ENCODE assay signal across 20 cellular contexts in the genomic region with DNA sequence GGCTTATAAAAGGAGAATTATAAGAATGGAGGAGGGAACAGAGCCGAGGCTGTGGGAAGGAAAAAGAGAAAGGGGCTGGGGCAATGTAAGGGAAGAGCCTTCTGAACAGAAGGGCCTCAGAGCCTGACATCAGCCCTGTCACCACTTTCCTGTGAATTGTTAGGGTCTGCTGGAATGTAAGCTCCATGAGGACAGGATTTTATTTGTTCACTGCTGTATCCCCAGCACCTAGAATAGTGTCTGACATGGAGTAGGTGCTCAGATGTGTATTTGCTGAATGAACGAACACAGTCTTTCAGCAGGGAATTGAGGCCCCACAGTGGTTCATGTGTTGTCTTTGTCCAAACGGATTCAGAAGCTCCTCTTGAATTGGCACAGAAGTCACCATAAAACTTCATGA.
DNase-seq lines count a peak whose midpoint lies in the region; ATAC-seq, FAIRE-seq and TF ChIP-seq lines count a peak whose summit lies in the region.
"Had no signal": no experiment of that assay in that cellular context is flagged by ENCODE, and none has a peak within 500 bp of the region (broad histone marks: within the 10 kb centered on the region; RNA-seq: fewer than 3 reads in every experiment).

No MANE protein-coding gene starts in this region.

- FAIRE-seq in A549 (lab: Jason Lieb, UNC): no peak

- H3K4me2 ChIP-seq in A549 (peak overlapping the region; percentile 39), PC-9 (peak overlapping the region; percentile 43), neural progenitor cell (no peak overlapping the region)

- H4K20me1 ChIP-seq in PC-9 (ENCODE audit: insufficient read depth) (no peaks in the 10 kb centered on the region), neural progenitor cell (ENCODE audit: low read depth) (no peaks in the 10 kb centered on the region)

- H3K36me3 Mint-ChIP-seq in neural progenitor cell: no peaks in the 10 kb centered on the region

- H3F3A ChIP-seq in PC-9 (ENCODE audit: insufficient read depth, low read depth) (peaks cover 26% of the 10 kb centered on the region), neural progenitor cell (ENCODE audit: low read depth) (peaks cover 12% of the 10 kb centered on the region)

- H3K9me3 Mint-ChIP-seq in neural progenitor cell: peaks cover 6% of the 10 kb centered on the region
- H3K9me3 Mint-ChIP-seq: HFFc6 had no signal

- ATAC-seq in A549 (no peak), GM18520 (IDR thresholded peaks at IDR 0.05; ENCODE audit: unreplicated experiment) (no peak)

- CTCF ChIA-PET in A549 (lab: Yijun Ruan, JAX): interaction anchor here (1.1 to 1.2 kb wide), 2 partner anchors 63 to 489 kb away, joined by 3 to 4 read pairs; no protein-coding TSS in a partner anchor
- CTCF ChIA-PET in PC-9 (lab: Charles Lee): interaction anchor here (0.6 to 1.3 kb wide), 5 partner anchors 9 to 471 kb away, joined by 3 to 6 read pairs (median 5); no protein-coding TSS in a partner anchor

- H3K27ac ChIP-seq in A549 (peak overlapping the region; percentile 52 to 71; a peak in 4 of 6 replicates), PC-9 (peak overlapping the region; percentile 71), esophagus squamous epithelium (peak overlapping the region in 3 of 4 donors; percentile 85 to 90 (median 88)), neural progenitor cell (no peak overlapping the region)
- H3K27ac ChIP-seq: HL-60 had no signal

- H3K4me3 ChIP-seq in A549 (no peak overlapping the region), PC-9 (no peak overlapping the region), esophagus squamous epithelium (no peak overlapping the region), neural progenitor cell (no peak overlapping the region)

- no peaks in the 10 kb centered on the region for H3K27me3 ChIP-seq in PC-9 (ENCODE audit: insufficient read depth, low read depth)
- H3K27me3 ChIP-seq in esophagus squamous epithelium: no peaks in the 10 kb centered on the region
- no peaks in the 10 kb centered on the region for H3K27me3 ChIP-seq in neural progenitor cell

- DNase-seq in A549 (ENCODE audit: low read depth in 1 of 2, low spot score in 1 of 2): no peak
- DNase-seq in PC-9: no peak
- no peak for DNase-seq in esophagus squamous epithelium (lab: John Stamatoyannopoulos, UW)
- DNase-seq in neural progenitor cell (ENCODE audit: low spot score): no peak
- DNase-seq in AG08395 (ENCODE audit: low spot score): no peak
- DNase-seq in head of caudate nucleus: no peak
- no peak for DNase-seq in kidney tubule cell (ENCODE audit: low spot score)
- DNase-seq: 8988T, C1 segment of cervical spinal cord, GOT3, HFFc6, KBM-7, NCI-H1092, NCI-H1694, NCI-H2107, NCI-H226, NCI-H526, Right ventricle myocardium superior had no signal

- 72% methylated on average over 3 of the region's 3 CpGs for WGBS in A549 (ENCODE audit: missing lambda C conversion rate)
- WGBS in esophagus squamous epithelium, 2 donors: 81 to 93% methylated on average over 3 of the region's 3 CpGs

- H3K9me2 ChIP-seq in PC-9 (ENCODE audit: insufficient read depth): no peaks in the 10 kb centered on the region

- intact Hi-C loops in PC-9 (cut with micrococcal nuclease; ENCODE audit: unreplicated experiment) (no loop called here), esophagus squamous epithelium (cut with DNase I) (no loop called here), head of caudate nucleus (cut with DNase I) (no loop called here)

- no peaks in the 10 kb centered on the region for H3K79me2 ChIP-seq in PC-9 (ENCODE audit: low read depth)
- no peaks in the 10 kb centered on the region for H3K79me2 ChIP-seq in neural progenitor cell (ENCODE audit: low read depth)

- BruUV-seq in PC-9 (replicated peaks; lab: Mats Ljungman, UMichigan): no TSS peak

- H3K4me1 Mint-ChIP-seq in neural progenitor cell: peaks cover 12% of the 10 kb centered on the region

- peaks cover 19% of the 10 kb centered on the region for H3K27me3 Mint-ChIP-seq in neural progenitor cell (ENCODE audit: insufficient read depth, low read depth)

- POLR2A ChIA-PET in A549 (lab: Yijun Ruan, JAX) (no interaction called here), PC-9 (lab: Charles Lee; ENCODE audit: unreplicated experiment) (interaction anchor here (0.5 to 1.3 kb wide), 11 partner anchors 8 to 478 kb away, joined by 3 to 19 read pairs (median 4); a partner anchor contains a TSS)

- no peak overlapping the region; the same call in 1 of the 2 replicates for H2AFZ ChIP-seq in PC-9
- peak overlapping the region; percentile 77 for H2AFZ ChIP-seq in neural progenitor cell (replicated peaks)

- no peak for TF ChIP-seq CTCF in A549 (IDR thresholded peaks at IDR 0.05)
- no peak for TF ChIP-seq CTCF in PC-9 (conservative IDR thresholded peaks at IDR 0.05)
- no peak for TF ChIP-seq CTCF in esophagus squamous epithelium (IDR thresholded peaks at IDR 0.05)
- TF ChIP-seq CTCF in neural progenitor cell (IDR thresholded peaks at IDR 0.05): no peak

- no peak overlapping the region for H3K27ac Mint-ChIP-seq in neural progenitor cell
- H3K27ac Mint-ChIP-seq: HFFc6 had no signal

- no peaks in the 10 kb centered on the region for H3K9me3 ChIP-seq in A549
- peaks cover 12% of the 10 kb centered on the region for H3K9me3 ChIP-seq in PC-9 (ENCODE audit: insufficient read depth, low read depth)
- H3K9me3 ChIP-seq in esophagus squamous epithelium: no peaks in the 10 kb centered on the region
- H3K9me3 ChIP-seq in neural progenitor cell (ENCODE audit: low read depth): no peaks in the 10 kb centered on the region

- no peak for TF ChIP-seq EP300 in A549 (IDR thresholded peaks at IDR 0.05)

- H3K36me3 ChIP-seq in PC-9 (ENCODE audit: low read depth): no peaks in the 10 kb centered on the region
- H3K36me3 ChIP-seq in esophagus squamous epithelium: no peaks in the 10 kb centered on the region
- no peaks in the 10 kb centered on the region for H3K36me3 ChIP-seq in neural progenitor cell

- no peak for TF ChIP-seq RAD21 in A549 (conservative IDR thresholded peaks at IDR 0.05 in 1 of 2, IDR thresholded peaks at IDR 0.05 in 1 of 2)

- no peak overlapping the region for H3K9ac ChIP-seq in neural progenitor cell

- TF ChIP-seq POLR2A in A549 (IDR thresholded peaks at IDR 0.05; ENCODE audit: low read length) (no peak), esophagus squamous epithelium (IDR thresholded peaks at IDR 0.05) (no peak)

- peaks cover 19% of the 10 kb centered on the region for H3K4me1 ChIP-seq in A549
- H3K4me1 ChIP-seq in PC-9 (replicated peaks; ENCODE audit: insufficient read depth): peaks cover 43% of the 10 kb centered on the region
- H3K4me1 ChIP-seq in esophagus squamous epithelium: peaks cover 16 to 44% (median 21%) of the 10 kb centered on the region in 3 donors
- H3K4me1 ChIP-seq in neural progenitor cell: peaks cover 11% of the 10 kb centered on the region

- no peak overlapping the region for H3K4me3 Mint-ChIP-seq in neural progenitor cell
- H3K4me3 Mint-ChIP-seq: HFFc6 had no signal

TF ChIP-seq in A549, 52 proteins besides CTCF, POLR2A, EP300 and RAD21:
- TF ChIP-seq NPAS2 (CRISPR knock-in tag; IDR thresholded peaks at IDR 0.05; ENCODE audit: borderline replicate concordance) (no peak), TP53 (CRISPR knock-in tag; IDR thresholded peaks at IDR 0.05) (no peak), MYC (IDR thresholded peaks at IDR 0.05; ENCODE audit: borderline replicate concordance, low read length) (no peak), ZFP36 (IDR thresholded peaks at IDR 0.05; ENCODE audit: borderline replicate concordance, partially characterized antibody) (no peak), NR3C1 (IDR thresholded peaks at IDR 0.05) (no peak)
- TF ChIP-seq, protein P1, sequence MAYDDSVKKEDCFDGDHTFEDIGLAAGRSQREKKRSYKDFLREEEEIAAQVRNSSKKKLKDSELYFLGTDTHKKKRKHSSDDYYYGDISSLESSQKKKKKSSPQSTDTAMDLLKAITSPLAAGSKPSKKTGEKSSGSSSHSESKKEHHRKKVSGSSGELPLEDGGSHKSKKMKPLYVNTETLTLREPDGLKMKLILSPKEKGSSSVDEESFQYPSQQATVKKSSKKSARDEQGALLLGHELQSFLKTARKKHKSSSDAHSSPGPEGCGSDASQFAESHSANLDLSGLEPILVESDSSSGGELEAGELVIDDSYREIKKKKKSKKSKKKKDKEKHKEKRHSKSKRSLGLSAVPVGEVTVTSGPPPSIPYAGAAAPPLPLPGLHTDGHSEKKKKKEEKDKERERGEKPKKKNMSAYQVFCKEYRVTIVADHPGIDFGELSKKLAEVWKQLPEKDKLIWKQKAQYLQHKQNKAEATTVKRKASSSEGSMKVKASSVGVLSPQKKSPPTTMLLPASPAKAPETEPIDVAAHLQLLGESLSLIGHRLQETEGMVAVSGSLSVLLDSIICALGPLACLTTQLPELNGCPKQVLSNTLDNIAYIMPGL (CRISPR knock-in tag; IDR thresholded peaks at IDR 0.05; ENCODE audit: borderline replicate concordance): no peak
TF ChIP-seq in A549: peak in this region for 0.
